In genomic region chr22:44245438-44245837, GRCh38 we compare ENCODE assay signal across 22 cellular contexts.
"Had no signal": no experiment of that assay in that cellular context is flagged by ENCODE, and none has a peak within 500 bp of the region (broad histone marks: within the 10 kb centered on the region; RNA-seq: fewer than 3 reads in every experiment).

No MANE protein-coding gene starts in this region.

- H3K4me3 Mint-ChIP-seq: activated B cell treated with CpG ODN at 0.5 μM for 24 hours; activated CD4-positive, alpha-beta memory T cell treated with anti-CD3 and anti-CD28 coated beads for 36 hours; activated naive CD4-positive, alpha-beta T cell treated with anti-CD3 and anti-CD28 coated beads for 36 hours; activated T-cell treated with anti-CD3 and anti-CD28 coated beads, Interleukin-2, amount 50 U/mL, for 4 hours; central memory CD8-positive, alpha-beta T cell; naive B cell; neural crest cell; stimulated activated effector memory CD8-positive, alpha-beta T cell treated with anti-CD3 and anti-CD28 coated beads, Interleukin-12 subunit alpha, Interleukin-12 subunit beta, amount 100 ng/mL, for 72 hours had no signal

- H3K27ac Mint-ChIP-seq: activated B cell treated with CpG ODN at 0.5 μM for 24 hours; activated CD4-positive, alpha-beta memory T cell treated with anti-CD3 and anti-CD28 coated beads for 36 hours; activated naive CD4-positive, alpha-beta T cell treated with anti-CD3 and anti-CD28 coated beads for 36 hours; naive B cell; stimulated activated effector memory CD8-positive, alpha-beta T cell treated with anti-CD3 and anti-CD28 coated beads, Interleukin-12 subunit alpha, Interleukin-12 subunit beta, amount 100 ng/mL, for 72 hours had no signal

- ATAC-seq: activated T-cell treated with anti-CD3 and anti-CD28 coated beads, Interleukin-2, amount 50 U/mL, for 4 hours; left colon; psoas muscle; stimulated activated effector memory CD8-positive, alpha-beta T cell treated with anti-CD3 and anti-CD28 coated beads, Interleukin-12 subunit alpha, Interleukin-12 subunit beta, amount 100 ng/mL, for 72 hours had no signal

- H3K4me1 ChIP-seq: psoas muscle, right lobe of liver had no signal

- H3K4me1 Mint-ChIP-seq: activated B cell treated with CpG ODN at 0.5 μM for 24 hours; central memory CD8-positive, alpha-beta T cell; naive B cell; neural crest cell; stimulated activated effector memory CD8-positive, alpha-beta T cell treated with anti-CD3 and anti-CD28 coated beads, Interleukin-12 subunit alpha, Interleukin-12 subunit beta, amount 100 ng/mL, for 72 hours had no signal

- H3K4me3 ChIP-seq: psoas muscle, right lobe of liver, SK-N-MC, smooth muscle cell, thoracic aorta had no signal

- FAIRE-seq: endothelial cell of umbilical vein, islet of Langerhans had no signal

- H3K36me3 Mint-ChIP-seq: activated CD4-positive, alpha-beta memory T cell treated with anti-CD3 and anti-CD28 coated beads for 36 hours; stimulated activated effector memory CD8-positive, alpha-beta T cell treated with anti-CD3 and anti-CD28 coated beads, Interleukin-12 subunit alpha, Interleukin-12 subunit beta, amount 100 ng/mL, for 72 hours had no signal

- H3K27ac ChIP-seq: brain microvascular endothelial cell, psoas muscle, right lobe of liver, SK-N-MC, thoracic aorta had no signal

- DNase-seq: activated B cell treated with CpG ODN at 0.5 μM for 24 hours; activated CD4-positive, alpha-beta memory T cell treated with anti-CD3 and anti-CD28 coated beads for 36 hours; activated CD4-positive, alpha-beta T cell treated with anti-CD3 and anti-CD28 coated beads for 4 hours; activated naive CD4-positive, alpha-beta T cell treated with anti-CD3 and anti-CD28 coated beads for 36 hours; activated T-cell treated with anti-CD3 and anti-CD28 coated beads, Interleukin-2, amount 50 U/mL, for 4 hours; aorta; brain microvascular endothelial cell; effector CD4-positive, alpha-beta T cell; hippocampal formation; left colon; naive B cell; psoas muscle; right lobe of liver; stimulated activated CD4-positive, alpha-beta T cell treated with anti-CD3 and anti-CD28 coated beads, Interleukin-4, amount 100 ng/mL, for 24 hours had no signal

- H3K27me3 ChIP-seq: brain microvascular endothelial cell, right lobe of liver had no signal

- H3K36me3 ChIP-seq: brain microvascular endothelial cell, right lobe of liver, thoracic aorta had no signal
